ENCODE assay signal across 23 cellular contexts in genomic region chr6:82264321-82264720, GRCh38. TPM values are rescaled to one million over a fixed set of nuclear protein-coding genes. Genes with fewer than 3 reads are reported as not detected.
A peak's percentile ranks its signal among the peaks of the same experiment; 100 is the strongest.
DNase-seq lines count a peak whose midpoint lies in the region; ATAC-seq and TF ChIP-seq lines count a peak whose summit lies in the region.
"Had no signal": no experiment of that assay in that cellular context is flagged by ENCODE, and none has a peak within 500 bp of the region (broad histone marks: within the 10 kb centered on the region; RNA-seq: fewer than 3 reads in every experiment).

No MANE protein-coding gene starts in this region.

- peak overlapping the region; percentile 34 for H4K91ac ChIP-seq in H9 (ENCODE audit: insufficient read length, low read depth, low read length)

- H3K4me1 ChIP-seq in H9 (ENCODE audit: insufficient read depth, low read length) = no peaks in the 10 kb centered on the region; the same call in 1 of the 2 replicates
- H3K4me1 ChIP-seq in iPS-18a (ENCODE audit: control insufficient read depth, low read depth, low read length) = peaks cover 18% of the 10 kb centered on the region
- peaks cover 17% of the 10 kb centered on the region for H3K4me1 ChIP-seq in neural progenitor cell
- no peaks in the 10 kb centered on the region for H3K4me1 ChIP-seq in mucosa of descending colon (ENCODE audit: low read depth)

- no peak overlapping the region for H2BK20ac ChIP-seq in H9 (ENCODE audit: low read depth, low read length, poor library complexity, severe bottlenecking)

- H3K4me3 Mint-ChIP-seq in H9 = no peak overlapping the region
- H3K4me3 Mint-ChIP-seq in neural progenitor cell = peak overlapping the region; percentile 22
- H3K4me3 Mint-ChIP-seq: CD14-positive monocyte; CD4-positive, alpha-beta memory T cell; CD4-positive, CD25-positive, alpha-beta regulatory T cell; CD8-positive, alpha-beta memory T cell had no signal

- H3K79me2 ChIP-seq in H9 (ENCODE audit: insufficient read depth, low read length) (no peaks in the 10 kb centered on the region), neural progenitor cell (ENCODE audit: low read depth) (no peaks in the 10 kb centered on the region)

- H3T11ph ChIP-seq in H9 (ENCODE audit: low read length) = no peak overlapping the region

- H3K9me3 ChIP-seq in H9 (ENCODE audit: control insufficient read depth, low read depth, low read length) = no peaks in the 10 kb centered on the region
- H3K9me3 ChIP-seq in iPS-18a (ENCODE audit: control insufficient read depth, low read depth, low read length) = no peaks in the 10 kb centered on the region
- no peaks in the 10 kb centered on the region for H3K9me3 ChIP-seq in neural progenitor cell (ENCODE audit: low read depth)
- H3K9me3 ChIP-seq in mucosa of descending colon = no peaks in the 10 kb centered on the region
- H3K9me3 ChIP-seq: A549, BE2C, BLaER1 had no signal

- no peak overlapping the region for H2BK5ac ChIP-seq in H9 (ENCODE audit: insufficient read length, low read length)

- no peak overlapping the region for H4K8ac ChIP-seq in H9 (replicated peaks; ENCODE audit: insufficient read length, low read depth, low read length)

- H3K27me3 ChIP-seq in H9 (ENCODE audit: insufficient read depth, low read length) (no peaks in the 10 kb centered on the region), iPS-18a (ENCODE audit: control insufficient read depth, insufficient read depth, low read length) (no peaks in the 10 kb centered on the region), neural progenitor cell (no peaks in the 10 kb centered on the region)
- H3K27me3 ChIP-seq: BE2C, BLaER1 had no signal

- no peaks in the 10 kb centered on the region for H3K27me3 Mint-ChIP-seq in H9 (ENCODE audit: low read depth)
- H3K27me3 Mint-ChIP-seq in neural progenitor cell (ENCODE audit: insufficient read depth, low read depth) = peaks cover 3% of the 10 kb centered on the region

- H3K27ac Mint-ChIP-seq in H9 = no peak overlapping the region
- H3K27ac Mint-ChIP-seq in neural progenitor cell = no peak overlapping the region
- H3K27ac Mint-ChIP-seq: CD4-positive, alpha-beta memory T cell; CD4-positive, CD25-positive, alpha-beta regulatory T cell; CD8-positive, alpha-beta memory T cell had no signal

- ATAC-seq in mucosa of descending colon (no peak), omental fat pad (ENCODE audit: low FRiP score) (no peak)
- ATAC-seq: A549, GM12878 had no signal

- H3K23ac ChIP-seq in H9 (ENCODE audit: insufficient read length, low read depth, low read length) = no peak overlapping the region

- no peak overlapping the region for H4K5ac ChIP-seq in H9 (ENCODE audit: insufficient read length, low read depth, low read length)

- no peak overlapping the region for H3K56ac ChIP-seq in H9 (ENCODE audit: insufficient read length, low read depth, low read length)

- TF ChIP-seq CTCF in H9 (conservative IDR thresholded peaks at IDR 0.05) = no peak
- no peak for TF ChIP-seq CTCF in neural progenitor cell (IDR thresholded peaks at IDR 0.05)
- TF ChIP-seq CTCF in mucosa of descending colon (IDR thresholded peaks at IDR 0.05) = no peak
- no peak for TF ChIP-seq CTCF in omental fat pad (IDR thresholded peaks at IDR 0.05)

- H3K36me3 ChIP-seq in iPS-18a (ENCODE audit: control insufficient read depth, low read depth, low read length) (no peaks in the 10 kb centered on the region), neural progenitor cell (no peaks in the 10 kb centered on the region), mucosa of descending colon (ENCODE audit: low read depth) (no peaks in the 10 kb centered on the region)
- H3K36me3 ChIP-seq: BE2C, BLaER1 had no signal

- H3K9me3 Mint-ChIP-seq in H9 (no peaks in the 10 kb centered on the region; a peak in 1 of 5 replicates), neural progenitor cell (peaks cover 7% of the 10 kb centered on the region)
- H3K9me3 Mint-ChIP-seq: CD4-positive, alpha-beta memory T cell; CD4-positive, CD25-positive, alpha-beta regulatory T cell; CD8-positive, alpha-beta memory T cell had no signal

- no peak overlapping the region for H2BK120ac ChIP-seq in H9 (ENCODE audit: low read depth, low read length, poor library complexity, severe bottlenecking)

- H2AFZ ChIP-seq in H9 (ENCODE audit: low read length) (no peak overlapping the region), neural progenitor cell (replicated peaks) (no peak overlapping the region)

- no peak overlapping the region for H3K27ac ChIP-seq in H9 (ENCODE audit: insufficient read length, low read depth, low read length)
- H3K27ac ChIP-seq in iPS-18a (ENCODE audit: low read length) = peak overlapping the region; percentile 51
- no peak overlapping the region for H3K27ac ChIP-seq in neural progenitor cell
- H3K27ac ChIP-seq: 22Rv1, A549, BLaER1 had no signal

- peaks cover 4% of the 10 kb centered on the region for H3F3A ChIP-seq in neural progenitor cell (ENCODE audit: low read depth)

- H3K4ac ChIP-seq in H9 (ENCODE audit: low read depth, low read length) = no peak overlapping the region

- no peak for DNase-seq in H9
- DNase-seq in neural progenitor cell (ENCODE audit: low spot score) = no peak
- DNase-seq in mucosa of descending colon = no peak
- DNase-seq in omental fat pad (ENCODE audit: low spot score) = no peak
- DNase-seq in hippocampal formation (lab: John Stamatoyannopoulos, UW) = no peak
- DNase-seq: BE2C; C1 segment of cervical spinal cord; CD4-positive, alpha-beta memory T cell; CD4-positive, CD25-positive, alpha-beta regulatory T cell; CD8-positive, alpha-beta memory T cell; COR-L47; DMS 273 treated with DMSO at 0.1 percent for 48 hours; DMS153; DMS79; DND-41; EL; GDM1 had no signal

- H2BK12ac ChIP-seq in H9 (ENCODE audit: insufficient read length, low read depth, low read length) = no peak overlapping the region

- no peaks in the 10 kb centered on the region for H3K23me2 ChIP-seq in H9 (ENCODE audit: insufficient read length, low read depth, low read length, poor library complexity, severe bottlenecking)

- H4K20me1 ChIP-seq in H9 (ENCODE audit: control insufficient read depth, insufficient read depth, insufficient read length) (no peaks in the 10 kb centered on the region), neural progenitor cell (ENCODE audit: low read depth) (no peaks in the 10 kb centered on the region)
- H4K20me1 ChIP-seq: BLaER1 had no signal

- H3K18ac ChIP-seq in H9 (ENCODE audit: insufficient read length, low read depth, low read length) = peak overlapping the region; percentile 5

- intact Hi-C loops in mucosa of descending colon (cut with DNase I, micrococcal nuclease) = no loop called here

- H3K79me1 ChIP-seq in H9 (ENCODE audit: insufficient read depth, low read depth, low read length, poor library complexity, severe bottlenecking) = no peaks in the 10 kb centered on the region

- H3K36me3 Mint-ChIP-seq in H9 (ENCODE audit: insufficient read depth in 1 of 3, low read depth in 3 of 3) (no peaks in the 10 kb centered on the region; a peak in 1 of 7 replicates), neural progenitor cell (no peaks in the 10 kb centered on the region)
- H3K36me3 Mint-ChIP-seq: CD14-positive monocyte; CD4-positive, alpha-beta memory T cell; CD4-positive, CD25-positive, alpha-beta regulatory T cell had no signal

- H3K9ac ChIP-seq in H9 (ENCODE audit: extremely low read depth, insufficient read length, low read length) = no peak overlapping the region
- H3K9ac ChIP-seq in iPS-18a (ENCODE audit: low read length) = no peak overlapping the region
- no peak overlapping the region for H3K9ac ChIP-seq in neural progenitor cell
- H3K9ac ChIP-seq: BLaER1 had no signal

- H3K4me3 ChIP-seq in iPS-18a (ENCODE audit: low read length) = no peak overlapping the region
- no peak overlapping the region for H3K4me3 ChIP-seq in neural progenitor cell
- no peak overlapping the region for H3K4me3 ChIP-seq in mucosa of descending colon
- H3K4me3 ChIP-seq: A549, BLaER1, GM12878 had no signal

- H3K4me2 ChIP-seq in H9 (ENCODE audit: insufficient read depth, insufficient read length, low read length) (no peak overlapping the region), neural progenitor cell (no peak overlapping the region)
- H3K4me2 ChIP-seq: A549, BLaER1 had no signal

- H2BK15ac ChIP-seq in H9 (ENCODE audit: low read depth, low read length) = no peak overlapping the region

- H2AK5ac ChIP-seq in H9 (ENCODE audit: insufficient read length, low read length) = no peak overlapping the region

- H3K4me1 Mint-ChIP-seq in H9 (peaks cover 28 to 30% of the 10 kb centered on the region in 2 experiments), neural progenitor cell (peaks cover 31% of the 10 kb centered on the region)
- H3K4me1 Mint-ChIP-seq: CD4-positive, alpha-beta memory T cell; CD4-positive, CD25-positive, alpha-beta regulatory T cell; CD8-positive, alpha-beta memory T cell had no signal

- H3K14ac ChIP-seq in H9 (ENCODE audit: insufficient read depth, low read length) = no peak overlapping the region

RNA-seq across cellular contexts. Expression of gene IBTK, which starts 16.8 kb away (rescaled TPM):
- 17.1 and 17.8 TPM in 2 replicates for total RNA-seq in H9 (2021)
- 19.5 and 33.7 TPM in 2 replicates for total RNA-seq in neural progenitor cell (ENCODE audit: low replicate concordance)
- total RNA-seq in mucosa of descending colon = 10 to 100 TPM; 30.6 to 42.9 (median 32.8) TPM
- 10 to 100 TPM; 24.1 to 33.5 (median 27.9) TPM for total RNA-seq in omental fat pad
